Comparison of ENCODE assay signal across 8 cellular contexts in the genomic region with DNA sequence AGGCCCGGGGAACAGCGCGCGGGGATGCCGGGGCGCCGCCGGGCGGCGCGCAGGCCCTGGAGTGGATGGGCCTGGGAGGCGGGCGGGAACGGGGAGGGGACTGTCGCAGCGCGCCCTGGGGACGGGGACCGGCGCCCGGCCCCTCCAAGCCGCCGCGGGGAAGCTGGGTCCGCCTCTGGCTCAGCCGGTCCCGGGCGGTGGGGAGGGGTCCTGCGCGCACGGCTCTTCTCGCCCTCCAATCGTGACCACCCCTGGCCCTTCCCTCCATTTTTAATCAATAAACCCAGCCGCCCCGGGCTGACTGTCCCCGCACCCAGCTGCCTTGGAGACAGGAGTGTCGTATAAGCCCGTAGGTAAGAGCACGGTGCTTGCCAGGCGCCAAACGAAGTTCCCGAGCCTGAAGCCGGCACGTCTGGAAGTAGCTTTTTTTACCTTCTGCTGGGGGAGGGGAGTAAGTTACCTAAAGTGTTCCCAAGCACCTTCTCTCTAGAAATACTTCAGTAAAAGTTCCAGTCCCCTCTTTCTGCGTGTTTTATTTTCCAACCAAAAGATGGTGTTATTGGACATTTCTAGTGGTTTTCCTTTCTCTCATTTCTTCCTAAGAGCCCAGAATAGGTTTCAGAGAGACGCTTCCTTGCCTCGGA. TPM values are rescaled to one million over a fixed set of nuclear protein-coding genes. Genes with fewer than 3 reads are reported as not detected.
A peak's percentile ranks its signal among the peaks of the same experiment; 100 is the strongest.
DNase-seq lines count a peak whose midpoint lies in the region; ATAC-seq lines count a peak whose summit lies in the region.

No MANE protein-coding gene starts in this region.

- H3K18ac ChIP-seq in mesenchymal stem cell (ENCODE audit: low read depth in 1 of 2, low read length in 2 of 2): peak overlapping the region; percentile 87 to 92

- H2AK5ac ChIP-seq in mesenchymal stem cell (ENCODE audit: low read length, severe bottlenecking): no peak overlapping the region

- H3K9me3 ChIP-seq in mesenchymal stem cell (ENCODE audit: control insufficient read depth, low read length): no peaks in the 10 kb centered on the region

- H3K36me3 ChIP-seq in mesenchymal stem cell (ENCODE audit: control insufficient read depth in 1 of 2, insufficient read depth in 2 of 2, low read depth in 1 of 2, low read length in 2 of 2): peaks cover 0 to 9% of the 10 kb centered on the region in 2 experiments

- H4K8ac ChIP-seq in mesenchymal stem cell (ENCODE audit: low read length): peak overlapping the region; percentile 97

- no peak overlapping the region for H2BK5ac ChIP-seq in mesenchymal stem cell (ENCODE audit: low read depth, low read length, poor library complexity, severe bottlenecking)

- peaks cover 17% of the 10 kb centered on the region for H3K4me1 ChIP-seq in mesenchymal stem cell (ENCODE audit: control insufficient read depth, insufficient read depth, low read depth, low read length)

- peak; percentile 60 for DNase-seq in NCI-H1436 (lab: John Stamatoyannopoulos, UW)
- DNase-seq in NCI-H1436 treated with DMSO at 0.1 percent for 48 hours (lab: John Stamatoyannopoulos, UW): no peak
- peak; percentile 93 for DNase-seq in NCI-H146 (lab: John Stamatoyannopoulos, UW)
- DNase-seq in activated CD4-positive, alpha-beta T cell treated with anti-CD3 and anti-CD28 coated beads for 24 hours (ENCODE audit: low read depth in 2 of 2): peak; percentile 27 to 28
- peak; percentile 44 for DNase-seq in effector CD8-positive, alpha-beta T cell (lab: John Stamatoyannopoulos, UW)
- peak; percentile 48 for DNase-seq in mesenchymal stem cell
- peak; percentile 64 for DNase-seq in stimulated activated CD8-positive, alpha-beta memory T cell treated with anti-CD3 and anti-CD28 coated beads, Interleukin-4, amount 100 ng/mL, for 48 hours

- H2AFZ ChIP-seq in mesenchymal stem cell (ENCODE audit: low read depth, low read length): peak overlapping the region; percentile 60

- H2BK120ac ChIP-seq in mesenchymal stem cell (ENCODE audit: low read depth, low read length): peak overlapping the region; percentile 96

- WGBS in mesenchymal stem cell: under 1% methylated on average over 19 of the region's 47 CpGs

- peak overlapping the region; percentile 89 for H3K9ac ChIP-seq in mesenchymal stem cell (ENCODE audit: low read length)

- peak overlapping the region; percentile 77 to 82 for H3K4me3 ChIP-seq in mesenchymal stem cell (ENCODE audit: insufficient read depth in 1 of 2, low read depth in 1 of 2, low read length in 2 of 2)

- H4K91ac ChIP-seq in mesenchymal stem cell (ENCODE audit: low read length): peak overlapping the region; percentile 79

- peaks cover 15% of the 10 kb centered on the region for H3K79me1 ChIP-seq in mesenchymal stem cell (replicated peaks; ENCODE audit: low read length, poor library complexity, severe bottlenecking)

- no peak overlapping the region for H3K23ac ChIP-seq in mesenchymal stem cell (ENCODE audit: low read length in 2 of 2)

- peak overlapping the region; percentile 70 to 75 for H3K4ac ChIP-seq in mesenchymal stem cell (ENCODE audit: low read depth in 1 of 2, low read length in 2 of 2)

- H2BK12ac ChIP-seq in mesenchymal stem cell (ENCODE audit: low read length in 2 of 2): no peak overlapping the region

- H2BK15ac ChIP-seq in mesenchymal stem cell (ENCODE audit: low read depth, poor library complexity, severe bottlenecking): peak overlapping the region; percentile 94

- H3K4me2 ChIP-seq in mesenchymal stem cell (ENCODE audit: low read length, poor library complexity, severe bottlenecking): peak overlapping the region; percentile 77

- peak; percentile 28 for ATAC-seq in HG02763 (IDR thresholded peaks at IDR 0.05; ENCODE audit: unreplicated experiment)

- H3K27me3 ChIP-seq in mesenchymal stem cell (ENCODE audit: control insufficient read depth in 1 of 2, insufficient read depth in 1 of 2, low read length in 2 of 2): no peaks in the 10 kb centered on the region

- peak overlapping the region; percentile 6 for H3K27ac ChIP-seq in mesenchymal stem cell (ENCODE audit: low read length, poor library complexity, severe bottlenecking)

- no peak overlapping the region for H3K14ac ChIP-seq in mesenchymal stem cell (ENCODE audit: low read length in 2 of 2)

RNA-seq across cellular contexts. Expression of a gene that starts 0.8 kb away (rescaled TPM):
- 9.1 TPM for polyA plus RNA-seq in mesenchymal stem cell (2013, experiment 1 of 2)
- 6.2 TPM for polyA plus RNA-seq in mesenchymal stem cell (2013, experiment 2 of 2)

RNA-seq across cellular contexts. Expression of a gene that starts 55.8 kb away (rescaled TPM):
- 32.2 TPM for polyA plus RNA-seq in mesenchymal stem cell (2013, experiment 1 of 2)
- polyA plus RNA-seq in mesenchymal stem cell (2013, experiment 2 of 2): 31.4 TPM
